Comparison of ENCODE assay signal across 1 cellular context in the genomic region with DNA sequence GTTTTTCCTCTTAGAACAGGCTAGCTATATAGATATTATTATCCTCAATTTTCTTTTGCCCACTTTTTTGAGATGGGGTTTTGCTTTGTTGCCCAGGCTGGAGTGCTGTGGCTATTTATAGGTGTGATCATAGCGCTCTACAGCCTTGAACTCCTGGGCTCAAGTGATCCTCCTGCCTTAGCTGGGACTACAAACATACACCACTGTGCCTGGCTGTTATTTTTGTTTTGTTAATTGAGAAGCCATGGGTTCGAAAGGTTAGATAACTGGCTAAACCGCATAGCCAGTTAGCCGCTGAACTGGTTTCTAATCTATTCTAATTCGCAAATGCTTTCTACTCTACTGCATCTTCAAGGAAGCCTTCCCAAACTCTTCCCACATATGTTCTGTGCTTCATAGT.
TF ChIP-seq lines count a peak whose summit lies in the region.

No MANE protein-coding gene starts in this region.

TF ChIP-seq in GM23338, 12 proteins besides CTCF, POLR2A, EP300 and RAD21 (continued from another document):
- TF ChIP-seq ZNF462 (CRISPR knock-in tag; IDR thresholded peaks at IDR 0.05): no peak
- no peak for TF ChIP-seq ZNF331 (CRISPR knock-in tag; IDR thresholded peaks at IDR 0.05; ENCODE audit: low read depth)
- TF ChIP-seq EZH2 (IDR thresholded peaks at IDR 0.05; ENCODE audit: low read depth, unreplicated experiment): no peak
- no peak for TF ChIP-seq POLR2AphosphoS5 (IDR thresholded peaks at IDR 0.05; ENCODE audit: low read depth)
- no peak for TF ChIP-seq CREB1 (CRISPR knock-in tag; IDR thresholded peaks at IDR 0.05; ENCODE audit: low read depth)
- no peak for TF ChIP-seq JUNB (IDR thresholded peaks at IDR 0.05; ENCODE audit: unreplicated experiment)
- no peak for TF ChIP-seq NANOG (IDR thresholded peaks at IDR 0.05; ENCODE audit: borderline replicate concordance)
